Comparison of ENCODE assay signal across 1 cellular context in genomic region chr10:43402880-43403452, GRCh38.
TF ChIP-seq lines count a peak whose summit lies in the region.

No MANE protein-coding gene starts in this region.

TF ChIP-seq in H1, 55 proteins besides CTCF, POLR2A, EP300 and RAD21:
- 0 out of 2 replicates have a peak, but pooled peaks have one; percentile 20 for TF ChIP-seq POLR2AphosphoS5 (IDR thresholded peaks at IDR 0.05; ENCODE audit: low read depth, low read length)
- TF ChIP-seq CEBPB (IDR thresholded peaks at IDR 0.05; ENCODE audit: low read depth, low read length) = no peak
